In the genomic region with DNA sequence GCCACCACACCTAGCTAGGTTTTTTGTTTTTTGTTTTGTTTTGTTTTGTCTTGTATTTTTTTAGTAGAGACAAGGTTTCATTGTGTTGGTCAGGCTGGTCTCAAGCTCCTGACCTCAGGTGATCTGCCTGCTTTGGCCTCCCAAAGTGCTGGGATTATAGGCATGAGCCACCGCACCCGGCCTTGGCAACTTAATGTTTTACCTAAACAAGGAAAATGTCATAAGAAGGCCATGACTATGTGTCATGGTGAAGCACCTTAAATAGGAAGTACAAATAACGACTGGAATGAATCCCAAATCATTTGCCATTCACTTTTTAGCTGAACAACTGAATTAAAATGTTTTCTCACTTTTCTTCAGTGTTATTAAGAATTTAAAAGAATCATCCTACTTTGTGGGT, we compare ENCODE assay signal across 34 cellular contexts.
"Had no signal": no experiment of that assay in that cellular context is flagged by ENCODE, and none has a peak within 500 bp of the region (broad histone marks: within the 10 kb centered on the region; RNA-seq: fewer than 3 reads in every experiment).

No MANE protein-coding gene starts in this region.

- H3K36me3 ChIP-seq: MG63 had no signal

- H3K9me3 ChIP-seq: MG63 had no signal

- H3K27me3 ChIP-seq: MG63 had no signal

- H3K4me3 ChIP-seq: MG63 had no signal

- H3K27ac ChIP-seq: KMS-11 had no signal

- DNase-seq: Karpas-422, Kasumi-1, KBM-7, KG1, MG63, MM.1S, MV-4-11, NCI-H1048, NCI-H1092, NCI-H1092 treated with DMSO at 0.1 percent for 48 hours, NCI-H1105, NCI-H1105 treated with DMSO at 0.1 percent for 48 hours, NCI-H1417, NCI-H1417 treated with DMSO at 0.1 percent for 48 hours, NCI-H1436, NCI-H1436 treated with DMSO at 0.1 percent for 48 hours, NCI-H146, NCI-H1694, NCI-H1694 treated with DMSO at 0.1 percent for 48 hours, NCI-H187, NCI-H187 treated with DMSO at 0.1 percent for 48 hours, NCI-H1930, NCI-H2029, NCI-H2029 treated with DMSO at 0.1 percent for 48 hours, NCI-H2081, NCI-H2081 treated with DMSO at 0.1 percent for 48 hours, NCI-H2107, NCI-H2171, NCI-H2227 treated with DMSO at 0.1 percent for 48 hours, NCI-H226, NCI-H345, NCI-H446, NCI-H446 treated with DMSO at 0.1 percent for 48 hours had no signal
